ENCODE assay signal across 1 cellular context in the genomic region with DNA sequence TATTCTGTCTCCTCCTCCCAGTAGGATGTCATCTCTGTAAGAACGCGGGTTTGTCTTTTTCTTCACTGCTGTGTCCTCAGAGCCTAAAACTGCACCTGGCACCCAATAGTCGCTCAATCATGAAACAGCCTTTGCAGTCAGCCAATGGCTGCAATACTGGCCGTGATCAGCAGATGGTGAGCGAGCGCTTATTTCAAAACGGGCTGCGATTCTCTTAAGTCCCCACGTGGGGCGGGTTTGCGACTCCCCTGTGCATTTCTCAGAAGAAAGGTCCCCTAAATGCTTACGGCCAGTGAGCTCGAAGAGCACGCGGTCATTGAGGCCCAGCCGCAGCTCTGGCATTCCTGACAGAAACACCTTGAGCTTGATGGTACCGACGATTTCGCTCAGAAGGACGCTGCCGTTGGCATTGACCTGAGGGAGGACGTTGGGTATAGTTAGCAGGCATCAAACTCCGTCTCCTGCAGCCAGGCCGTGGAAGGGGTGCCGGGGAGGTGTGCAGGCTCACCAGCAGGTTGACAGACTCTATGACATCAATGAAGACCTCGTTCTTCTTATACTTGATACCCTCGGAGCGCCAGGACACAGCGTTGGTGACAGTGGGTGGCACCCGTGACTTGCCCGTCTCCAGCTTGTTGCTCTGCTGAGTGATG.
TF ChIP-seq lines count a peak whose summit lies in the region.

No MANE protein-coding gene starts in this region.

TF ChIP-seq in HepG2, 621 proteins besides CTCF, POLR2A, EP300 and RAD21 (continued from another document and continues in another):
- no peak for TF ChIP-seq RARG (CRISPR knock-in tag; IDR thresholded peaks at IDR 0.05; ENCODE audit: low read depth)
- TF ChIP-seq, protein P1, sequence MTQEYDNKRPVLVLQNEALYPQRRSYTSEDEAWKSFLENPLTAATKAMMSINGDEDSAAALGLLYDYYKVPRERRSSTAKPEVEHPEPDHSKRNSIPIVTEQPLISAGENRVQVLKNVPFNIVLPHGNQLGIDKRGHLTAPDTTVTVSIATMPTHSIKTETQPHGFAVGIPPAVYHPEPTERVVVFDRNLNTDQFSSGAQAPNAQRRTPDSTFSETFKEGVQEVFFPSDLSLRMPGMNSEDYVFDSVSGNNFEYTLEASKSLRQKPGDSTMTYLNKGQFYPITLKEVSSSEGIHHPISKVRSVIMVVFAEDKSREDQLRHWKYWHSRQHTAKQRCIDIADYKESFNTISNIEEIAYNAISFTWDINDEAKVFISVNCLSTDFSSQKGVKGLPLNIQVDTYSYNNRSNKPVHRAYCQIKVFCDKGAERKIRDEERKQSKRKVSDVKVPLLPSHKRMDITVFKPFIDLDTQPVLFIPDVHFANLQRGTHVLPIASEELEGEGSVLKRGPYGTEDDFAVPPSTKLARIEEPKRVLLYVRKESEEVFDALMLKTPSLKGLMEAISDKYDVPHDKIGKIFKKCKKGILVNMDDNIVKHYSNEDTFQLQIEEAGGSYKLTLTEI (CRISPR knock-in tag; conservative IDR thresholded peaks at IDR 0.05) = no peak
- no peak for TF ChIP-seq ZNF138 (CRISPR knock-in tag; IDR thresholded peaks at IDR 0.05; ENCODE audit: low read depth)
- TF ChIP-seq, protein P2, sequence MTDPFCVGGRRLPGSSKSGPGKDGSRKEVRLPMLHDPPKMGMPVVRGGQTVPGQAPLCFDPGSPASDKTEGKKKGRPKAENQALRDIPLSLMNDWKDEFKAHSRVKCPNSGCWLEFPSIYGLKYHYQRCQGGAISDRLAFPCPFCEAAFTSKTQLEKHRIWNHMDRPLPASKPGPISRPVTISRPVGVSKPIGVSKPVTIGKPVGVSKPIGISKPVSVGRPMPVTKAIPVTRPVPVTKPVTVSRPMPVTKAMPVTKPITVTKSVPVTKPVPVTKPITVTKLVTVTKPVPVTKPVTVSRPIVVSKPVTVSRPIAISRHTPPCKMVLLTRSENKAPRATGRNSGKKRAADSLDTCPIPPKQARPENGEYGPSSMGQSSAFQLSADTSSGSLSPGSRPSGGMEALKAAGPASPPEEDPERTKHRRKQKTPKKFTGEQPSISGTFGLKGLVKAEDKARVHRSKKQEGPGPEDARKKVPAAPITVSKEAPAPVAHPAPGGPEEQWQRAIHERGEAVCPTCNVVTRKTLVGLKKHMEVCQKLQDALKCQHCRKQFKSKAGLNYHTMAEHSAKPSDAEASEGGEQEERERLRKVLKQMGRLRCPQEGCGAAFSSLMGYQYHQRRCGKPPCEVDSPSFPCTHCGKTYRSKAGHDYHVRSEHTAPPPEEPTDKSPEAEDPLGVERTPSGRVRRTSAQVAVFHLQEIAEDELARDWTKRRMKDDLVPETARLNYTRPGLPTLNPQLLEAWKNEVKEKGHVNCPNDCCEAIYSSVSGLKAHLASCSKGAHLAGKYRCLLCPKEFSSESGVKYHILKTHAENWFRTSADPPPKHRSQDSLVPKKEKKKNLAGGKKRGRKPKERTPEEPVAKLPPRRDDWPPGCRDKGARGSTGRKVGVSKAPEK (CRISPR knock-in tag; IDR thresholded peaks at IDR 0.05; ENCODE audit: borderline replicate concordance) = no peak
- TF ChIP-seq, protein P3, sequence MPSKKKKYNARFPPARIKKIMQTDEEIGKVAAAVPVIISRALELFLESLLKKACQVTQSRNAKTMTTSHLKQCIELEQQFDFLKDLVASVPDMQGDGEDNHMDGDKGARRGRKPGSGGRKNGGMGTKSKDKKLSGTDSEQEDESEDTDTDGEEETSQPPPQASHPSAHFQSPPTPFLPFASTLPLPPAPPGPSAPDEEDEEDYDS (CRISPR knock-in tag; IDR thresholded peaks at IDR 0.05) = 0 out of 2 replicates have a peak, but pooled peaks have one; percentile 46
- no peak for TF ChIP-seq EHMT2 (IDR thresholded peaks at IDR 0.05; ENCODE audit: borderline replicate concordance, low read depth, low read length)
- no peak for TF ChIP-seq FIP1L1 (IDR thresholded peaks at IDR 0.05; ENCODE audit: borderline replicate concordance, insufficient read depth, low read depth, low read length)
- TF ChIP-seq ZNF737 (CRISPR knock-in tag; IDR thresholded peaks at IDR 0.05; ENCODE audit: borderline replicate concordance) = 0 out of 2 replicates have a peak, but pooled peaks have one; percentile 38
- TF ChIP-seq REL (CRISPR knock-in tag; conservative IDR thresholded peaks at IDR 0.05) = no peak
- TF ChIP-seq JARID2 (CRISPR knock-in tag; IDR thresholded peaks at IDR 0.05; ENCODE audit: insufficient replicate concordance) = no peak
- no peak for TF ChIP-seq ZNF546 (CRISPR knock-in tag; conservative IDR thresholded peaks at IDR 0.05)
- no peak for TF ChIP-seq BHLHE40 (IDR thresholded peaks at IDR 0.05; ENCODE audit: low read length)
- TF ChIP-seq, protein P4, sequence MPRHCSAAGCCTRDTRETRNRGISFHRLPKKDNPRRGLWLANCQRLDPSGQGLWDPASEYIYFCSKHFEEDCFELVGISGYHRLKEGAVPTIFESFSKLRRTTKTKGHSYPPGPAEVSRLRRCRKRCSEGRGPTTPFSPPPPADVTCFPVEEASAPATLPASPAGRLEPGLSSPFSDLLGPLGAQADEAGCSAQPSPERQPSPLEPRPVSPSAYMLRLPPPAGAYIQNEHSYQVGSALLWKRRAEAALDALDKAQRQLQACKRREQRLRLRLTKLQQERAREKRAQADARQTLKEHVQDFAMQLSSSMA (CRISPR knock-in tag; IDR thresholded peaks at IDR 0.05) = 0 out of 2 replicates have a peak, but pooled peaks have one; percentile 63
- no peak for TF ChIP-seq SUZ12 (IDR thresholded peaks at IDR 0.05; ENCODE audit: low read depth, low read length)
- TF ChIP-seq DMAP1 (CRISPR knock-in tag; IDR thresholded peaks at IDR 0.05) = 0 out of 2 replicates have a peak, but pooled peaks have one; percentile 38
- no peak for TF ChIP-seq POLR2G (IDR thresholded peaks at IDR 0.05; ENCODE audit: low read depth, low read length)
- TF ChIP-seq KDM3A (CRISPR knock-in tag; IDR thresholded peaks at IDR 0.05; ENCODE audit: low read depth) = peak; percentile 45; the same call in 1 of the 2 replicates
- TF ChIP-seq TEAD3 (CRISPR knock-in tag; optimal IDR thresholded peaks at IDR 0.05; ENCODE audit: borderline replicate concordance) = peak; percentile 60
- TF ChIP-seq THRA (CRISPR knock-in tag; IDR thresholded peaks at IDR 0.05; ENCODE audit: borderline replicate concordance) = 0 out of 2 replicates have a peak, but pooled peaks have one; percentile 44
- no peak; the same call in 1 of the 2 replicates for TF ChIP-seq ZNF225 (CRISPR knock-in tag; IDR thresholded peaks at IDR 0.05)
- no peak for TF ChIP-seq ARID3A (IDR thresholded peaks at IDR 0.05; ENCODE audit: low read depth, low read length)
- TF ChIP-seq MXI1 (IDR thresholded peaks at IDR 0.05; ENCODE audit: borderline replicate concordance, low read depth, low read length) = peak; percentile 83; the same call in 1 of the 3 replicates
- no peak for TF ChIP-seq ZNF761 (CRISPR knock-in tag; conservative IDR thresholded peaks at IDR 0.05)
- peak; percentile 55; the same call in 1 of the 2 replicates for TF ChIP-seq CSRNP1 (CRISPR knock-in tag; IDR thresholded peaks at IDR 0.05)
- peak; percentile 45; the same call in 1 of the 2 replicates for TF ChIP-seq RXRB (CRISPR knock-in tag; IDR thresholded peaks at IDR 0.05; ENCODE audit: borderline replicate concordance)
- peak; percentile 64 for TF ChIP-seq SALL1 (CRISPR knock-in tag; IDR thresholded peaks at IDR 0.05)
- TF ChIP-seq NFATC3 (CRISPR knock-in tag; IDR thresholded peaks at IDR 0.05) = no peak
- no peak for TF ChIP-seq HBP1 (CRISPR knock-in tag; IDR thresholded peaks at IDR 0.05; ENCODE audit: low read depth)
- TF ChIP-seq KAT8 (CRISPR knock-in tag; IDR thresholded peaks at IDR 0.05) = peak; percentile 38; the same call in 1 of the 2 replicates
- no peak for TF ChIP-seq JUN (CRISPR knock-in tag; IDR thresholded peaks at IDR 0.05)
- TF ChIP-seq ZUFSP (CRISPR knock-in tag; IDR thresholded peaks at IDR 0.05; ENCODE audit: borderline replicate concordance) = no peak
- TF ChIP-seq HMGA1 (CRISPR knock-in tag; conservative IDR thresholded peaks at IDR 0.05) = no peak
- TF ChIP-seq KDM2A (CRISPR knock-in tag; IDR thresholded peaks at IDR 0.05; ENCODE audit: borderline replicate concordance, low read depth) = peak; percentile 63
- no peak for TF ChIP-seq NKX3-1 (CRISPR knock-in tag; IDR thresholded peaks at IDR 0.05)
- 0 out of 2 replicates have a peak, but pooled peaks have one; percentile 40 for TF ChIP-seq ZNF44 (CRISPR knock-in tag; IDR thresholded peaks at IDR 0.05)
- TF ChIP-seq ZSCAN22 (CRISPR knock-in tag; IDR thresholded peaks at IDR 0.05) = no peak
- TF ChIP-seq STAG1 (CRISPR knock-in tag; IDR thresholded peaks at IDR 0.05) = peak; percentile 94
- no peak for TF ChIP-seq CEBPZ (IDR thresholded peaks at IDR 0.05; ENCODE audit: low read length)
- no peak for TF ChIP-seq MLLT10 (CRISPR knock-in tag; IDR thresholded peaks at IDR 0.05)
- no peak for TF ChIP-seq JUND (CRISPR knock-in tag; IDR thresholded peaks at IDR 0.05)
- TF ChIP-seq ZNF510 (CRISPR knock-in tag; IDR thresholded peaks at IDR 0.05; ENCODE audit: low read depth) = no peak
- TF ChIP-seq ZNF317 (CRISPR knock-in tag; IDR thresholded peaks at IDR 0.05) = no peak
